ENCODE assay signal across 8 cellular contexts in genomic region chr11:76672431-76673163, GRCh38. TPM values are rescaled to one million over a fixed set of nuclear protein-coding genes. Genes with fewer than 3 reads are reported as not detected.
DNase-seq lines count a peak whose midpoint lies in the region; ATAC-seq and TF ChIP-seq lines count a peak whose summit lies in the region.

No MANE protein-coding gene starts in this region.

- no peak for TF ChIP-seq CTCF in WERI-Rb-1 (IDR thresholded peaks at IDR 0.05; ENCODE audit: low read depth, low read length)
- TF ChIP-seq CTCF in suprapubic skin (IDR thresholded peaks at IDR 0.05) = no peak

- peak overlapping the region; percentile 63 to 65 for H3K4me3 Mint-ChIP-seq in stimulated activated naive CD8-positive, alpha-beta T cell treated with anti-CD3 and anti-CD28 coated beads, Interleukin-15, amount 100 ng/mL, for 72 hours

- WGBS in suprapubic skin = 86% methylated on average over 4 of the region's 14 CpGs

- peak; percentile 75 for DNase-seq in NAMALWA (ENCODE audit: low spot score)
- peak; percentile 54 to 82 for DNase-seq in dermis microvascular lymphatic vessel endothelial cell (ENCODE audit: low read depth in 2 of 2)
- peak; percentile 49 to 54 for DNase-seq in stimulated activated naive CD8-positive, alpha-beta T cell treated with anti-CD3 and anti-CD28 coated beads, Interleukin-15, amount 100 ng/mL, for 72 hours
- no peak for DNase-seq in medulla oblongata (ENCODE audit: extremely low spot score)
- DNase-seq in WERI-Rb-1 = no peak
- DNase-seq in suprapubic skin (ENCODE audit: low spot score in 2 of 2) = no peak

- peak overlapping the region; percentile 53 to 78 for H3K27ac Mint-ChIP-seq in stimulated activated naive CD8-positive, alpha-beta T cell treated with anti-CD3 and anti-CD28 coated beads, Interleukin-15, amount 100 ng/mL, for 72 hours

- no peaks in the 10 kb centered on the region for H3K9me3 Mint-ChIP-seq in stimulated activated naive CD8-positive, alpha-beta T cell treated with anti-CD3 and anti-CD28 coated beads, Interleukin-15, amount 100 ng/mL, for 72 hours

- H3K27me3 Mint-ChIP-seq in stimulated activated naive CD8-positive, alpha-beta T cell treated with anti-CD3 and anti-CD28 coated beads, Interleukin-15, amount 100 ng/mL, for 72 hours = peaks cover 33% of the 10 kb centered on the region

- no peak overlapping the region for H3K27ac ChIP-seq in WERI-Rb-1
- no peak overlapping the region for H3K27ac ChIP-seq in suprapubic skin

- H3K9me3 ChIP-seq in WERI-Rb-1 (ENCODE audit: severe bottlenecking) = no peaks in the 10 kb centered on the region
- no peaks in the 10 kb centered on the region for H3K9me3 ChIP-seq in suprapubic skin

- H3K4me1 Mint-ChIP-seq in stimulated activated naive CD8-positive, alpha-beta T cell treated with anti-CD3 and anti-CD28 coated beads, Interleukin-15, amount 100 ng/mL, for 72 hours = peaks cover 82% of the 10 kb centered on the region

- H3K4me3 ChIP-seq in WERI-Rb-1 (ENCODE audit: low read depth, low read length) (no peak overlapping the region), suprapubic skin (no peak overlapping the region)

- TF ChIP-seq POLR2A in suprapubic skin (IDR thresholded peaks at IDR 0.05) = no peak

- ATAC-seq in GM18499 (IDR thresholded peaks at IDR 0.05; ENCODE audit: insufficient read depth, unreplicated experiment) (peak; percentile 44), GM21723 (IDR thresholded peaks at IDR 0.05; ENCODE audit: unreplicated experiment) (peak; percentile 54)
- ATAC-seq in stimulated activated naive CD8-positive, alpha-beta T cell treated with anti-CD3 and anti-CD28 coated beads, Interleukin-15, amount 100 ng/mL, for 72 hours = peak; percentile 68

- H3K36me3 ChIP-seq in WERI-Rb-1 (no peaks in the 10 kb centered on the region), suprapubic skin (no peaks in the 10 kb centered on the region)

- H3K27me3 ChIP-seq in WERI-Rb-1 (ENCODE audit: insufficient read depth, low read depth, severe bottlenecking) (no peaks in the 10 kb centered on the region), suprapubic skin (peaks cover 15% of the 10 kb centered on the region)

- TF ChIP-seq EP300 in suprapubic skin (IDR thresholded peaks at IDR 0.05) = no peak

- H3K4me1 ChIP-seq in suprapubic skin = peaks cover 28% of the 10 kb centered on the region

RNA-seq across cellular contexts. Expression of gene LRRC32, which starts 2.0 kb away (rescaled TPM):
- total RNA-seq in dermis microvascular lymphatic vessel endothelial cell = 20.9 and 62.3 TPM in 2 replicates
- total RNA-seq in suprapubic skin = 10 to 100 TPM; 10.4 to 23.2 (median 17.5) TPM

Comparison
In these comparisons a context has a peak if more than half of its experiments do, and no peak if none do; other contexts are left out.
1. DNase-seq: peak in NAMALWA (single experiment), dermis microvascular lymphatic vessel endothelial cell (2 of 2) and stimulated activated naive CD8-positive, alpha-beta T cell treated with anti-CD3 and anti-CD28 coated beads, Interleukin-15, amount 100 ng/mL, for 72 hours (2 of 2); none in medulla oblongata (single experiment), WERI-Rb-1 (single experiment) and suprapubic skin (0 of 2).
2. Peak in every context shown above with its lines, with median percentiles within 50 percentile points of each other: ATAC-seq.